ENCODE assay signal across 9 cellular contexts in the genomic region with DNA sequence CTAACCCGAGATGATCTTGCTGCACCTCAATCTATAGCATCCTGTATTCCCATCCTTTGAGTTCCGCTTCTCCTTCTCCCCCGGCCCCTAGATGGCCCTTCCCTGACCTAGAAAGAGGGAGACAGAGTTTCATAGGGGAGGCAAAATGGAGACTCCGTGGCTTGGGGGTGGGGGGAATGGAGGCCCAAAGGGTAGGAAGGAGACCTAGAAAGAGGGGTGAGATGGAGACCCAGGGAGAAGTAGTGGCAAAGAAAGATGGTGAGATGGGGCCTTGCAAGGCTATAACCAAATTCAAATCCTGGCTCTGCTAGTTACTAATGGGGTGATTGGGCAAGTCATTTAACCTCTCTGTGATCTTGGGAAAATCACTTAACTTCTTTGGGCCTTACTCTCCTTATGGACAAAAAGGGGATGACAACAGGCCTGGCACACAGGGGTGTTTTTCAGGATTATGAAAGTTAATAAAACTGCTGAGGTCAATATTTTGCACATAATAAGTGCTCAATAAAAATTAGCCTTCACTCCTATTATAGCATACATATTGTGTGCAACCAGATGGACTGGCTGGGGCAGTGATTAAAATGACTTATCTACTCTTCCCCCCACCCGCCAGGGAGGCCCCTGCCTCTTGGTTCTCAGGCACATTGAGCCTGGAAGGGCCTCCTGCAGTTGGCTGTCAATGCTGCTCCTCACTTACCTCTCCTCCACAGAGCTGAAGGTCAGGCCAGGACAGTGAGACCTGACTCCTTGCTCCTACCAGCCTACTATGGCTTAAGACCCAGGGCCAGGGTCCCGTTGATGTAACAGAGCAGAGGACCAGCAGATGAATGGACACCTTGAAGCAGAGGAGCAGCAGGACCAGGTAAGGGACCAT. TPM values are rescaled to one million over a fixed set of nuclear protein-coding genes. Genes with fewer than 3 reads are reported as not detected.
DNase-seq lines count a peak whose midpoint lies in the region; ATAC-seq and TF ChIP-seq lines count a peak whose summit lies in the region.
"Had no signal": no experiment of that assay in that cellular context is flagged by ENCODE, and none has a peak within 500 bp of the region (broad histone marks: within the 10 kb centered on the region; RNA-seq: fewer than 3 reads in every experiment).

No MANE protein-coding gene starts in this region.

- no peak for ATAC-seq in naive thymus-derived CD4-positive, alpha-beta T cell
- ATAC-seq in GM18520 (IDR thresholded peaks at IDR 0.05; ENCODE audit: unreplicated experiment) = no peak
- ATAC-seq in GM21576 (IDR thresholded peaks at IDR 0.05; ENCODE audit: unreplicated experiment) = no peak

- H3K36me3 Mint-ChIP-seq in naive thymus-derived CD4-positive, alpha-beta T cell = peaks cover 0 to 31% (median 14%) of the 10 kb centered on the region in 5 donors

- H3K27ac Mint-ChIP-seq in naive thymus-derived CD4-positive, alpha-beta T cell = peak overlapping the region; percentile 96 to 99 (median 98)

- POLR2A ChIA-PET in BJ (lab: Charles Lee) (interaction anchor here (0.8 to 0.9 kb wide), 2 partner anchors 9 to 14 kb away, joined by 3 read pairs; no protein-coding TSS in a partner anchor), GM10248 (lab: Yijun Ruan, JAX) (interaction anchor here (0.5 to 3.7 kb wide), 13 partner anchors 11 to 1191 kb away, joined by 3 to 38 read pairs (median 4); a partner anchor contains a TSS)
- POLR2A ChIA-PET in naive thymus-derived CD4-positive, alpha-beta T cell (lab: Charles Lee) = interaction anchor here (0.6 to 5.9 kb wide), 23 partner anchors 7 to 1199 kb away, joined by 3 to 73 read pairs (median 4); a partner anchor contains a TSS

- peaks cover 17% of the 10 kb centered on the region for H3K4me1 ChIP-seq in colonic mucosa
- peaks cover 26 to 45% of the 10 kb centered on the region in 2 donors for H3K4me1 ChIP-seq in naive thymus-derived CD4-positive, alpha-beta T cell (ENCODE audit: control insufficient read depth in 2 of 2, insufficient read depth in 2 of 2, low read length in 2 of 2)

- CTCF ChIA-PET in BJ (lab: Yijun Ruan, JAX) (interaction anchor here (1.0 to 1.6 kb wide), 4 partner anchors 11 to 36 kb away, joined by 3 to 7 read pairs (median 4); a partner anchor contains a TSS), GM10248 (lab: Yijun Ruan, JAX) (interaction anchor here (1.3 to 3.7 kb wide), 2 partner anchors 11 to 12 kb away, joined by 5 to 21 read pairs; no protein-coding TSS in a partner anchor)
- CTCF ChIA-PET in naive thymus-derived CD4-positive, alpha-beta T cell (lab: Charles Lee) = interaction anchor here (0.6 to 1.3 kb wide), 5 partner anchors 14 to 831 kb away, joined by 3 to 6 read pairs (median 3); no protein-coding TSS in a partner anchor

- no peak for DNase-seq in BJ (ENCODE audit: low read depth)
- DNase-seq in LNCaP clone FGC (ENCODE audit: low read depth) = no peak
- peak; percentile 21 for DNase-seq in colonic mucosa
- no peak for DNase-seq in naive thymus-derived CD4-positive, alpha-beta T cell
- DNase-seq in GM10248 (ENCODE audit: extremely low spot score) = no peak
- DNase-seq in activated effector memory CD4-positive, alpha-beta T cell treated with anti-CD3 and anti-CD28 coated beads, Interleukin-2, amount 50 U/mL, for 16 hours = no peak

- no peaks in the 10 kb centered on the region for H3K27me3 ChIP-seq in BJ (ENCODE audit: control insufficient read depth, insufficient read depth, low read length)
- H3K27me3 ChIP-seq in colonic mucosa = no peaks in the 10 kb centered on the region
- H3K27me3 ChIP-seq in naive thymus-derived CD4-positive, alpha-beta T cell (ENCODE audit: control insufficient read depth in 2 of 2, insufficient read depth in 2 of 2, low read length in 2 of 2) = no peaks in the 10 kb centered on the region

- peak overlapping the region; percentile 94 for H3K4me3 ChIP-seq in BJ (ENCODE audit: low read depth, low read length)
- peak overlapping the region; percentile 91 for H3K4me3 ChIP-seq in LNCaP clone FGC (ENCODE audit: low read depth, low read length)
- peak overlapping the region; percentile 88 for H3K4me3 ChIP-seq in colonic mucosa
- peak overlapping the region; percentile 96 for H3K4me3 ChIP-seq in naive thymus-derived CD4-positive, alpha-beta T cell (ENCODE audit: low read length)

- intact Hi-C loops in colonic mucosa (cut with DNase I) = loop anchor here (10.0 kb wide), 1 partner anchor 295 kb away; a partner anchor contains a TSS
- intact Hi-C loops in naive thymus-derived CD4-positive, alpha-beta T cell (cut with micrococcal nuclease) = loop anchor here (1.0 to 10.0 kb wide), 15 partner anchors 17 to 1257 kb away; a partner anchor contains a TSS

- H3K4me3 Mint-ChIP-seq in naive thymus-derived CD4-positive, alpha-beta T cell = peak overlapping the region; percentile 88 to 99 (median 96)

- TF ChIP-seq CTCF in BJ (IDR thresholded peaks at IDR 0.05; ENCODE audit: insufficient read depth, low read depth, low read length) = no peak
- no peak for TF ChIP-seq CTCF in LNCaP clone FGC (IDR thresholded peaks at IDR 0.05; ENCODE audit: control insufficient read depth, extremely low read depth, insufficient read depth)
- no peak for TF ChIP-seq CTCF in colonic mucosa (IDR thresholded peaks at IDR 0.05)
- TF ChIP-seq CTCF in GM10248 (IDR thresholded peaks at IDR 0.05; ENCODE audit: control extremely low read depth, extremely low read depth, low read depth, missing control alignments) = no peak

- H3K36me3 ChIP-seq in BJ (ENCODE audit: control insufficient read depth, insufficient read depth, low read length) (peaks cover 24% of the 10 kb centered on the region), colonic mucosa (peaks cover 4% of the 10 kb centered on the region)
- peaks cover 0 to 33% (median 13%) of the 10 kb centered on the region in 3 experiments for H3K36me3 ChIP-seq in naive thymus-derived CD4-positive, alpha-beta T cell (ENCODE audit: control insufficient read depth in 2 of 3, insufficient read depth in 3 of 3, low read length in 3 of 3)

- H3K4me1 Mint-ChIP-seq in naive thymus-derived CD4-positive, alpha-beta T cell = peaks cover 44 to 69% (median 55%) of the 10 kb centered on the region in 7 donors

- peak overlapping the region; percentile 81 to 100 for H3K9ac ChIP-seq in colonic mucosa (ENCODE audit: low read depth in 2 of 2, low read length in 2 of 2)

- H3K27me3 Mint-ChIP-seq in naive thymus-derived CD4-positive, alpha-beta T cell = no peaks in the 10 kb centered on the region

- no peaks in the 10 kb centered on the region for H3K9me3 ChIP-seq in colonic mucosa
- no peaks in the 10 kb centered on the region for H3K9me3 ChIP-seq in naive thymus-derived CD4-positive, alpha-beta T cell (ENCODE audit: control insufficient read depth in 2 of 3, low read length in 3 of 3)

- H3K9me3 Mint-ChIP-seq in naive thymus-derived CD4-positive, alpha-beta T cell = peaks cover 0 to 3% (median 0%) of the 10 kb centered on the region in 11 donors

- peak overlapping the region; percentile 93 for H3K27ac ChIP-seq in colonic mucosa
- H3K27ac ChIP-seq in naive thymus-derived CD4-positive, alpha-beta T cell (ENCODE audit: low read depth, low read length) = peak overlapping the region; percentile 95

RNA-seq across cellular contexts. Expression of a gene that starts 0.6 kb away (rescaled TPM):
- 5.6 and 9.2 TPM in 2 replicates for polyA plus RNA-seq in BJ (2011; rRNA removed)
- 5.1 and 7.5 TPM in 2 replicates for polyA minus RNA-seq in BJ (2011; rRNA and poly(A)+ RNA removed)
- 10 to 100 TPM; 36.2 to 48.4 TPM for total RNA-seq in colonic mucosa
- 10 to 100 TPM; 20.1 to 34.7 (median 30.5) TPM for total RNA-seq in naive thymus-derived CD4-positive, alpha-beta T cell
- 10 to 100 TPM; 11.2 to 11.7 TPM for polyA plus RNA-seq in naive thymus-derived CD4-positive, alpha-beta T cell

RNA-seq across cellular contexts. Expression of a gene that starts 1.0 kb away (rescaled TPM):
- polyA plus RNA-seq in BJ (2011; rRNA removed) = 1,260 and 1,324 TPM in 2 replicates
- 479 and 695 TPM in 2 replicates for polyA minus RNA-seq in BJ (2011; rRNA and poly(A)+ RNA removed)
- 1,000 to 10,000 TPM; 1,499 to 1,736 TPM for total RNA-seq in colonic mucosa
- total RNA-seq in naive thymus-derived CD4-positive, alpha-beta T cell = 1,000 to 10,000 TPM; 1,570 to 2,826 (median 2,745) TPM
- 1,000 to 10,000 TPM; 2,813 to 2,817 TPM for polyA plus RNA-seq in naive thymus-derived CD4-positive, alpha-beta T cell

RNA-seq across cellular contexts. Expression of a gene that starts 5.1 kb away (rescaled TPM):
- polyA plus RNA-seq in BJ (2011; rRNA removed) = 0.16 TPM in 1 of 2 replicates, not detected in the other
- not detected in 2 replicates for polyA minus RNA-seq in BJ (2011; rRNA and poly(A)+ RNA removed)
- 100 to 1,000 TPM; 150 to 198 TPM for total RNA-seq in colonic mucosa
- total RNA-seq in naive thymus-derived CD4-positive, alpha-beta T cell = 1 to 10 TPM in 3 of 5 experiments, under 1 TPM in 1, not detected in 1; 0.80 to 3.7 (median 2.9) TPM
- under 1 TPM in 1 of 2 donors, not detected in 1; 0.66 TPM for polyA plus RNA-seq in naive thymus-derived CD4-positive, alpha-beta T cell
- total RNA-seq: glomerular endothelial cell had no signal

RNA-seq across cellular contexts. Expression of a gene that starts 13.4 kb away (rescaled TPM):
- not detected in 2 replicates for polyA plus RNA-seq in BJ (2011; rRNA removed)
- not detected in 2 replicates for polyA minus RNA-seq in BJ (2011; rRNA and poly(A)+ RNA removed)
- total RNA-seq in colonic mucosa = under 1 TPM in 1 of 2 donors, not detected in 1; 0.27 TPM
- not detected for total RNA-seq in naive thymus-derived CD4-positive, alpha-beta T cell
- not detected for polyA plus RNA-seq in naive thymus-derived CD4-positive, alpha-beta T cell
- total RNA-seq: glomerular endothelial cell had no signal

RNA-seq across cellular contexts. Expression of a gene that starts 17.2 kb away (rescaled TPM):
- 4.3 and 5.3 TPM in 2 replicates for polyA plus RNA-seq in BJ (2011; rRNA removed)
- polyA minus RNA-seq in BJ (2011; rRNA and poly(A)+ RNA removed) = 5.2 and 6.0 TPM in 2 replicates
- total RNA-seq in colonic mucosa = 1 to 10 TPM; 4.7 to 8.9 TPM
- 10 to 100 TPM; 11.9 to 79.9 (median 33.2) TPM for total RNA-seq in naive thymus-derived CD4-positive, alpha-beta T cell
- polyA plus RNA-seq in naive thymus-derived CD4-positive, alpha-beta T cell = 100 to 1,000 TPM in 1 of 2 donors, 10 to 100 TPM in 1; 61.7 to 130 TPM

Comparison
In these comparisons a context has a peak if more than half of its experiments do, and no peak if none do; other contexts are left out.
1. RNA of a gene that starts 5.1 kb away (total RNA-seq): 150 to 198 TPM in colonic mucosa; 0.80 to 3.7 TPM in naive thymus-derived CD4-positive, alpha-beta T cell; every median in the first group is over 10 times any median in the second.
2. Peak in every context shown above with its lines, with median percentiles within 50 percentile points of each other: H3K4me3 ChIP-seq.